Comparison of ENCODE assay signal across 10 cellular contexts in the genomic region with DNA sequence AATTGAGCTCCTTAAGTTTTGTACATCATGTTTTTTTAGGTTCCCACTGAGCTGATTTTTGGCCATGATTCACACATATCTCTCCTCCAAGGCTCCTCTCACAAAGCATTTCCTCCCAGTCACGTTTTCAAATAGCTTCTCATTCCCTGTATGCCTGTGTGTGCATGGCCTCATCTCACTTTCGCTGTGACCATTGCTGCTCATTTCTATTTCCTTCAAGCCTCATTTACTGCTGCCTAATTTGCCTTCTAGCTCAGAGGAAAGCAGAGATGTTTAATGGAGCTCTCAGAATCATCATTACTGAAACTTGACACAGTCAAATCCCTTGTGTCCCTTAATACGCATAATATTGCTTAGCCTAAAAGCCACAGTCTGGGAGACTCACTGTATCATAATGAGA.
DNase-seq lines count a peak whose midpoint lies in the region; ATAC-seq and TF ChIP-seq lines count a peak whose summit lies in the region.
"Had no signal": no experiment of that assay in that cellular context is flagged by ENCODE, and none has a peak within 500 bp of the region (broad histone marks: within the 10 kb centered on the region; RNA-seq: fewer than 3 reads in every experiment).

No MANE protein-coding gene starts in this region.

- peaks cover 4% of the 10 kb centered on the region for H3K9me3 Mint-ChIP-seq in activated naive CD8-positive, alpha-beta T cell treated with anti-CD3 and anti-CD28 coated beads, Interleukin-2, amount 50 U/mL, for 24 hours

- no peaks in the 10 kb centered on the region for H3K27me3 Mint-ChIP-seq in activated naive CD8-positive, alpha-beta T cell treated with anti-CD3 and anti-CD28 coated beads, Interleukin-2, amount 50 U/mL, for 24 hours

- TF ChIP-seq CTCF in AG10803 (conservative IDR thresholded peaks at IDR 0.05; ENCODE audit: low read length) = no peak

- peak; percentile 72 for ATAC-seq in GM18909 (IDR thresholded peaks at IDR 0.05; ENCODE audit: poor library complexity, unreplicated experiment)
- peak; percentile 53 for ATAC-seq in HG03039 (IDR thresholded peaks at IDR 0.05; ENCODE audit: unreplicated experiment)
- ATAC-seq in activated naive CD8-positive, alpha-beta T cell treated with anti-CD3 and anti-CD28 coated beads, Interleukin-2, amount 50 U/mL, for 24 hours = no peak
- ATAC-seq in left ventricle myocardium superior = no peak
- ATAC-seq in HG02973 (IDR thresholded peaks at IDR 0.05; ENCODE audit: unreplicated experiment) = no peak

- no peak overlapping the region for H3K4me3 ChIP-seq in AG10803 (ENCODE audit: low read length)
- H3K4me3 ChIP-seq: right lobe of liver had no signal

- no peak overlapping the region for H3K4me3 Mint-ChIP-seq in activated naive CD8-positive, alpha-beta T cell treated with anti-CD3 and anti-CD28 coated beads, Interleukin-2, amount 50 U/mL, for 24 hours

- peaks cover 3% of the 10 kb centered on the region for H3K36me3 Mint-ChIP-seq in activated naive CD8-positive, alpha-beta T cell treated with anti-CD3 and anti-CD28 coated beads, Interleukin-2, amount 50 U/mL, for 24 hours (ENCODE audit: low read depth)

- H3K27ac Mint-ChIP-seq in activated naive CD8-positive, alpha-beta T cell treated with anti-CD3 and anti-CD28 coated beads, Interleukin-2, amount 50 U/mL, for 24 hours = peak overlapping the region; percentile 74

- peaks cover 69% of the 10 kb centered on the region for H3K4me1 Mint-ChIP-seq in activated naive CD8-positive, alpha-beta T cell treated with anti-CD3 and anti-CD28 coated beads, Interleukin-2, amount 50 U/mL, for 24 hours

- intact Hi-C loops in left ventricle myocardium superior (cut with micrococcal nuclease) = no loop called here

- DNase-seq in AG10803 (ENCODE audit: low read depth) = peak; percentile 5
- no peak for DNase-seq in activated naive CD8-positive, alpha-beta T cell treated with anti-CD3 and anti-CD28 coated beads, Interleukin-2, amount 50 U/mL, for 24 hours
- DNase-seq in DMS79 (lab: John Stamatoyannopoulos, UW) = no peak
- no peak for DNase-seq in left ventricle myocardium superior
- no peak for DNase-seq in HUDEP-2 (lab: John Stamatoyannopoulos, UW; ENCODE audit: unreplicated experiment in 76 of 76)
- DNase-seq: NCI-H187, right lobe of liver had no signal

Comparison
In these comparisons a context has a peak if more than half of its experiments do, and no peak if none do; other contexts are left out.
1. ATAC-seq: peak in GM18909 (single experiment) and HG03039 (single experiment); none in activated naive CD8-positive, alpha-beta T cell treated with anti-CD3 and anti-CD28 coated beads, Interleukin-2, amount 50 U/mL, for 24 hours (single experiment), left ventricle myocardium superior (single experiment) and HG02973 (single experiment).